29 cellular contexts compared by ENCODE assay signal in genomic region chr1:232792949-232793348, GRCh38. TPM values are rescaled to one million over a fixed set of nuclear protein-coding genes. Genes with fewer than 3 reads are reported as not detected.
DNase-seq lines count a peak whose midpoint lies in the region; ATAC-seq and FAIRE-seq lines count a peak whose summit lies in the region.
"Had no signal": no experiment of that assay in that cellular context is flagged by ENCODE, and none has a peak within 500 bp of the region (broad histone marks: within the 10 kb centered on the region; RNA-seq: fewer than 3 reads in every experiment).

No MANE protein-coding gene starts in this region.

- no peaks in the 10 kb centered on the region for H3K36me3 ChIP-seq in small intestine (ENCODE audit: control insufficient read depth in 2 of 2, insufficient read depth in 2 of 2, low read length in 2 of 2)
- H3K36me3 ChIP-seq: brain microvascular endothelial cell, left ventricle myocardium inferior, right lobe of liver had no signal

- no peak for ATAC-seq in HG03025 (IDR thresholded peaks at IDR 0.05; ENCODE audit: low FRiP score, unreplicated experiment)
- ATAC-seq: A549, esophagus mucosa, HepG2, Right ventricle myocardium inferior had no signal

- H3K9me3 Mint-ChIP-seq in activated T-helper 2 cell treated with anti-CD3 and anti-CD28 coated beads, Interferon-gamma antibody, Interleukin-2, Interleukin-4, amounts not matched to agents 10 μg/mL and 5 μg/mL and 100 μg/mL, durations not matched to agents 14 hours and 24 hours and 36 hours = peaks cover 5% of the 10 kb centered on the region
- H3K9me3 Mint-ChIP-seq: CD4-positive, alpha-beta T cell had no signal

- intact Hi-C loops in activated T-helper 2 cell treated with anti-CD3 and anti-CD28 coated beads, Interferon-gamma antibody, Interleukin-2, Interleukin-4, amounts not matched to agents 10 μg/mL and 5 μg/mL and 100 μg/mL, durations not matched to agents 14 hours and 24 hours and 36 hours (cut with micrococcal nuclease) = no loop called here

- H3K4me1 ChIP-seq in small intestine (ENCODE audit: control insufficient read depth in 2 of 2, insufficient read depth in 1 of 2, low read depth in 1 of 2, low read length in 1 of 2) = no peaks in the 10 kb centered on the region

- FAIRE-seq in small intestine (lab: Jason Lieb, UNC) = no peak
- FAIRE-seq: A549, HepG2 had no signal

- no peaks in the 10 kb centered on the region for H3K9me3 ChIP-seq in small intestine (ENCODE audit: control insufficient read depth, low read depth)
- H3K9me3 ChIP-seq: A549, left ventricle myocardium inferior, right lobe of liver had no signal

- no peaks in the 10 kb centered on the region for H3K36me3 Mint-ChIP-seq in activated T-helper 2 cell treated with anti-CD3 and anti-CD28 coated beads, Interferon-gamma antibody, Interleukin-2, Interleukin-4, amounts not matched to agents 10 μg/mL and 5 μg/mL and 100 μg/mL, durations not matched to agents 14 hours and 24 hours and 36 hours (ENCODE audit: low read depth)

- no peak overlapping the region for H3K4me3 Mint-ChIP-seq in activated T-helper 2 cell treated with anti-CD3 and anti-CD28 coated beads, Interferon-gamma antibody, Interleukin-2, Interleukin-4, amounts not matched to agents 10 μg/mL and 5 μg/mL and 100 μg/mL, durations not matched to agents 14 hours and 24 hours and 36 hours (ENCODE audit: low read depth)
- H3K4me3 Mint-ChIP-seq: CD4-positive, alpha-beta T cell had no signal

- H3K27ac Mint-ChIP-seq in activated T-helper 2 cell treated with anti-CD3 and anti-CD28 coated beads, Interferon-gamma antibody, Interleukin-2, Interleukin-4, amounts not matched to agents 10 μg/mL and 5 μg/mL and 100 μg/mL, durations not matched to agents 14 hours and 24 hours and 36 hours = peak overlapping the region; percentile 54

- H3K4me3 ChIP-seq in small intestine (ENCODE audit: low read depth in 1 of 2, low read length in 2 of 2) = no peak overlapping the region
- H3K4me3 ChIP-seq: A549, left ventricle myocardium inferior, PC-9, right lobe of liver had no signal

- H3K27ac ChIP-seq in small intestine (ENCODE audit: low read depth in 1 of 2, low read length in 1 of 2) = no peak overlapping the region
- H3K27ac ChIP-seq: A549, brain microvascular endothelial cell, left ventricle myocardium inferior, PC-9, right lobe of liver had no signal

- peaks cover 10% of the 10 kb centered on the region for H3K27me3 Mint-ChIP-seq in activated T-helper 2 cell treated with anti-CD3 and anti-CD28 coated beads, Interferon-gamma antibody, Interleukin-2, Interleukin-4, amounts not matched to agents 10 μg/mL and 5 μg/mL and 100 μg/mL, durations not matched to agents 14 hours and 24 hours and 36 hours (ENCODE audit: low read depth)
- H3K27me3 Mint-ChIP-seq: CD4-positive, alpha-beta T cell had no signal

- peaks cover 15% of the 10 kb centered on the region for H3K4me1 Mint-ChIP-seq in activated T-helper 2 cell treated with anti-CD3 and anti-CD28 coated beads, Interferon-gamma antibody, Interleukin-2, Interleukin-4, amounts not matched to agents 10 μg/mL and 5 μg/mL and 100 μg/mL, durations not matched to agents 14 hours and 24 hours and 36 hours (ENCODE audit: low read depth)

- peak; percentile 12 for DNase-seq in activated CD4-positive, alpha-beta T cell treated with anti-CD3 and anti-CD28 coated beads for 48 hours
- no peak for DNase-seq in activated CD4-positive, alpha-beta T cell treated with anti-CD3 and anti-CD28 coated beads, Interleukin-2, amount 50 U/mL, for 1 hour
- peak in 2 of 3 experiments; percentile 7 to 15 for DNase-seq in stimulated activated CD4-positive, alpha-beta T cell treated with anti-CD3 and anti-CD28 coated beads, TNF-alpha, amount 100 ng/mL, for 4 hours (ENCODE audit: low read depth in 3 of 3)
- no peak for DNase-seq in stimulated activated CD4-positive, alpha-beta T cell treated with anti-CD3 and anti-CD28 coated beads, Interleukin-2, amount 100 ng/mL, for 24 hours
- no peak for DNase-seq in activated T-helper 2 cell treated with anti-CD3 and anti-CD28 coated beads, Interferon-gamma antibody, Interleukin-2, Interleukin-4, amounts not matched to agents 10 μg/mL and 5 μg/mL and 100 μg/mL, durations not matched to agents 14 hours and 24 hours and 36 hours (ENCODE audit: low spot score)
- DNase-seq in Ammon's horn (ENCODE audit: low spot score) = no peak
- no peak for DNase-seq in small intestine
- DNase-seq: activated effector memory CD4-positive, alpha-beta T cell treated with Interleukin-2 at 50 U/mL for 16 hours; AML-193; amniotic stem cell; brain microvascular endothelial cell; CD4-positive, alpha-beta T cell; islet precursor cell; Kasumi-1; left ventricle myocardium inferior; NCI-H1436; NCI-H2081 treated with DMSO at 0.1 percent for 48 hours; NCI-H526 treated with DMSO at 0.1 percent for 48 hours; NK-92 treated with Interleukin-12 subunit alpha and Interleukin-12 subunit beta, amount 100 ng/mL, for 24 hours; PC-9; posterior cingulate gyrus; right lobe of liver; stimulated activated CD4-positive, alpha-beta T cell treated with anti-CD3 and anti-CD28 coated beads, Interleukin-12 subunit alpha, Interleukin-12 subunit beta, amount 100 ng/mL, for 4 hours; stimulated activated naive CD4-positive, alpha-beta T cell had no signal

- no peaks in the 10 kb centered on the region for H3K27me3 ChIP-seq in small intestine (ENCODE audit: control insufficient read depth in 2 of 2, insufficient read depth in 2 of 2, low read length in 2 of 2)
- H3K27me3 ChIP-seq: brain microvascular endothelial cell, right lobe of liver had no signal

RNA-seq across cellular contexts. Expression of gene MAP10, which starts 12.3 kb away (rescaled TPM):
- 3.0 and 3.2 TPM in 2 replicates for total RNA-seq in activated T-helper 2 cell treated with anti-CD3 and anti-CD28 coated beads, Interferon-gamma antibody, Interleukin-2, Interleukin-4, amounts not matched to agents 10 μg/mL and 5 μg/mL and 100 μg/mL, durations not matched to agents 14 hours and 24 hours and 36 hours
- 1 to 10 TPM in 1 of 3 donors, under 1 TPM in 2; 0.27 to 2.4 (median 0.67) TPM for polyA plus RNA-seq in small intestine
- total RNA-seq: HepG2 had no signal
- polyA plus RNA-seq: HepG2 had no signal

Comparison
In these comparisons a context has a peak if more than half of its experiments do, and no peak if none do; other contexts are left out.
1. DNase-seq: peak in activated CD4-positive, alpha-beta T cell treated with anti-CD3 and anti-CD28 coated beads for 48 hours (single experiment) and stimulated activated CD4-positive, alpha-beta T cell treated with anti-CD3 and anti-CD28 coated beads, TNF-alpha, amount 100 ng/mL, for 4 hours (2 of 3); none in activated CD4-positive, alpha-beta T cell treated with anti-CD3 and anti-CD28 coated beads, Interleukin-2, amount 50 U/mL, for 1 hour (single experiment), stimulated activated CD4-positive, alpha-beta T cell treated with anti-CD3 and anti-CD28 coated beads, Interleukin-2, amount 100 ng/mL, for 24 hours (0 of 2), activated T-helper 2 cell treated with anti-CD3 and anti-CD28 coated beads, Interferon-gamma antibody, Interleukin-2, Interleukin-4, amounts not matched to agents 10 μg/mL and 5 μg/mL and 100 μg/mL, durations not matched to agents 14 hours and 24 hours and 36 hours (single experiment), Ammon's horn (single experiment) and small intestine (single experiment).